In genomic region chr15:31367021-31367729, GRCh38 we compare ENCODE assay signal across 1 cellular context.
A peak's percentile ranks its signal among the peaks of the same experiment; 100 is the strongest.
TF ChIP-seq lines count a peak whose summit lies in the region.

No MANE protein-coding gene starts in this region.

TF ChIP-seq in GM12878, 131 proteins besides CTCF, POLR2A, EP300 and RAD21:
- TF ChIP-seq ZBTB40 (IDR thresholded peaks at IDR 0.05; ENCODE audit: borderline replicate concordance) (no peak), WRNIP1 (IDR thresholded peaks at IDR 0.05; ENCODE audit: borderline replicate concordance, low read depth, low read length) (no peak), MYB (IDR thresholded peaks at IDR 0.05; ENCODE audit: borderline replicate concordance, low read depth, low read length) (no peak), FOXM1 (IDR thresholded peaks at IDR 0.05; ENCODE audit: low read depth, low read length) (no peak), TARDBP (IDR thresholded peaks at IDR 0.05; ENCODE audit: borderline replicate concordance) (0 out of 2 replicates have a peak, but pooled peaks have one; percentile 29), HSF1 (IDR thresholded peaks at IDR 0.05; ENCODE audit: low read depth, low read length) (no peak), DPF2 (IDR thresholded peaks at IDR 0.05) (no peak), RB1 (IDR thresholded peaks at IDR 0.05; ENCODE audit: borderline replicate concordance) (peak; percentile 22; the same call in 1 of the 2 replicates)
